In genomic region chr9:74777136-74777879, GRCh38 we compare ENCODE assay signal across 8 cellular contexts.
DNase-seq lines count a peak whose midpoint lies in the region; TF ChIP-seq lines count a peak whose summit lies in the region.
"Had no signal": no experiment of that assay in that cellular context is flagged by ENCODE, and none has a peak within 500 bp of the region (broad histone marks: within the 10 kb centered on the region; RNA-seq: fewer than 3 reads in every experiment).

No MANE protein-coding gene starts in this region.

- no peak overlapping the region for H2AFZ ChIP-seq in H9 (ENCODE audit: low read length)

- H3K4me3 ChIP-seq in GM12865 (ENCODE audit: low read depth, low read length) (no peak overlapping the region), liver (ENCODE audit: low read depth in 1 of 3, low read length in 3 of 3) (no peak overlapping the region)
- H3K4me3 ChIP-seq: skin epidermis had no signal

- no peak overlapping the region for H2BK120ac ChIP-seq in H9 (ENCODE audit: low read depth, low read length, poor library complexity, severe bottlenecking)

- no peak overlapping the region for H3K23ac ChIP-seq in H9 (ENCODE audit: insufficient read length, low read depth, low read length)

- TF ChIP-seq CTCF in GM12865 (IDR thresholded peaks at IDR 0.05; ENCODE audit: insufficient read depth, low read depth, low read length, missing control alignments) = peak; percentile 65
- peak; percentile 83 for TF ChIP-seq CTCF in H9 (conservative IDR thresholded peaks at IDR 0.05)
- peak; percentile 84 for TF ChIP-seq CTCF in liver (IDR thresholded peaks at IDR 0.05; ENCODE audit: low read depth, low read length, missing input control)

- H2BK5ac ChIP-seq in H9 (ENCODE audit: insufficient read length, low read length) = no peak overlapping the region

- no peak overlapping the region for H3K14ac ChIP-seq in H9 (ENCODE audit: insufficient read depth, low read length)

- no peak overlapping the region for H2BK15ac ChIP-seq in H9 (ENCODE audit: low read depth, low read length)

- no peaks in the 10 kb centered on the region for H3K27me3 Mint-ChIP-seq in H9 (ENCODE audit: low read depth)

- no peak overlapping the region for H3K27ac Mint-ChIP-seq in H9

- TF ChIP-seq RAD21 in liver (IDR thresholded peaks at IDR 0.05) = peak; percentile 78 to 80

- H3T11ph ChIP-seq in H9 (ENCODE audit: low read length) = no peak overlapping the region

- H3K4me1 Mint-ChIP-seq in H9 = peaks cover 0 to 6% of the 10 kb centered on the region in 2 experiments; a peak in 1 of 4 replicates

- H3K27me3 ChIP-seq in H9 (ENCODE audit: insufficient read depth, low read length) (no peaks in the 10 kb centered on the region), liver (ENCODE audit: control insufficient read depth in 4 of 4, insufficient read depth in 4 of 4, low read length in 3 of 4) (no peaks in the 10 kb centered on the region)

- no peaks in the 10 kb centered on the region for H3K79me2 ChIP-seq in H9 (ENCODE audit: insufficient read depth, low read length)

- H2BK20ac ChIP-seq in H9 (ENCODE audit: low read depth, low read length, poor library complexity, severe bottlenecking) = no peak overlapping the region

- H3K4ac ChIP-seq in H9 (ENCODE audit: low read depth, low read length) = no peak overlapping the region

- no peaks in the 10 kb centered on the region for H3K23me2 ChIP-seq in H9 (ENCODE audit: insufficient read length, low read depth, low read length, poor library complexity, severe bottlenecking)

- H2BK12ac ChIP-seq in H9 (ENCODE audit: insufficient read length, low read depth, low read length) = no peak overlapping the region

- no peaks in the 10 kb centered on the region for H3K36me3 ChIP-seq in liver (ENCODE audit: control insufficient read depth in 4 of 4, insufficient read depth in 3 of 4, low read depth in 1 of 4, low read length in 3 of 4)

- H3K36me3 Mint-ChIP-seq in H9 (ENCODE audit: insufficient read depth in 1 of 3, low read depth in 3 of 3) = no peaks in the 10 kb centered on the region

- H4K91ac ChIP-seq in H9 (ENCODE audit: insufficient read length, low read depth, low read length) = no peak overlapping the region

- H3K27ac ChIP-seq in H9 (ENCODE audit: insufficient read length, low read depth, low read length) (no peak overlapping the region), cingulate gyrus (ENCODE audit: low read depth, low read length) (peak overlapping the region; percentile 67), liver (ENCODE audit: low read depth in 1 of 2, low read length in 2 of 2) (no peak overlapping the region)
- H3K27ac ChIP-seq: skin epidermis had no signal

- H3K9me3 ChIP-seq in H9 (ENCODE audit: control insufficient read depth, low read depth, low read length) (no peaks in the 10 kb centered on the region), liver (ENCODE audit: control insufficient read depth in 4 of 4, low read length in 3 of 4) (no peaks in the 10 kb centered on the region)

- no peaks in the 10 kb centered on the region for H3K79me1 ChIP-seq in H9 (ENCODE audit: insufficient read depth, low read depth, low read length, poor library complexity, severe bottlenecking)

- H3K9me3 Mint-ChIP-seq in H9 = no peaks in the 10 kb centered on the region

- H3K4me1 ChIP-seq in H9 (ENCODE audit: insufficient read depth, low read length) (no peaks in the 10 kb centered on the region), liver (ENCODE audit: control insufficient read depth in 4 of 4, insufficient read depth in 4 of 4, low read length in 3 of 4) (no peaks in the 10 kb centered on the region)

- H4K8ac ChIP-seq in H9 (replicated peaks; ENCODE audit: insufficient read length, low read depth, low read length) = no peak overlapping the region

- no peak overlapping the region for H3K4me2 ChIP-seq in H9 (ENCODE audit: insufficient read depth, insufficient read length, low read length)

- no peak overlapping the region for H2AK5ac ChIP-seq in H9 (ENCODE audit: insufficient read length, low read length)

- no peak overlapping the region for H3K4me3 Mint-ChIP-seq in H9

- no CpG with 5 or more reads among the region's 8 CpGs for WGBS in H9 (ENCODE audit: extremely low coverage, insufficient read length, low lambda C conversion rate)
- WGBS in liver = 29% methylated on average over 8 of the region's 8 CpGs

- no peaks in the 10 kb centered on the region for H4K20me1 ChIP-seq in H9 (ENCODE audit: control insufficient read depth, insufficient read depth, insufficient read length)

- H3K56ac ChIP-seq in H9 (ENCODE audit: insufficient read length, low read depth, low read length) = no peak overlapping the region

- H3K18ac ChIP-seq in H9 (ENCODE audit: insufficient read length, low read depth, low read length) = no peak overlapping the region

- H3K9ac ChIP-seq in H9 (ENCODE audit: extremely low read depth, insufficient read length, low read length) (no peak overlapping the region), liver (ENCODE audit: low read depth in 1 of 2, low read length in 2 of 2) (no peak overlapping the region)

- DNase-seq in GM12865 (ENCODE audit: low read depth) = peak; percentile 68
- DNase-seq in H9 = peak; percentile 54
- DNase-seq in NCI-H1105 (lab: John Stamatoyannopoulos, UW) = peak; percentile 46
- DNase-seq in activated CD4-positive, alpha-beta T cell treated with anti-CD3 and anti-CD28 coated beads for 4 hours = peak; percentile 66 to 72
- DNase-seq in stimulated activated CD8-positive, alpha-beta memory T cell treated with anti-CD3 and anti-CD28 coated beads, Interleukin-15, amount 100 ng/mL, for 1 hour (ENCODE audit: low read depth) = peak; percentile 56

- H4K5ac ChIP-seq in H9 (ENCODE audit: insufficient read length, low read depth, low read length) = no peak overlapping the region

TF ChIP-seq in liver, 16 proteins besides CTCF, POLR2A, EP300 and RAD21:
- TF ChIP-seq MAX (IDR thresholded peaks at IDR 0.05) = no peak
- TF ChIP-seq HNF4A (conservative IDR thresholded peaks at IDR 0.05) = no peak
- no peak for TF ChIP-seq SP1 (IDR thresholded peaks at IDR 0.05)
- TF ChIP-seq EGR1 (IDR thresholded peaks at IDR 0.05; ENCODE audit: low read depth in 2 of 2) = no peak
- TF ChIP-seq HNF4G (IDR thresholded peaks at IDR 0.05) = no peak
- TF ChIP-seq GABPA (IDR thresholded peaks at IDR 0.05 in 1 of 2, conservative IDR thresholded peaks at IDR 0.05 in 1 of 2) = no peak
- TF ChIP-seq RXRA (IDR thresholded peaks at IDR 0.05) = no peak
- no peak for TF ChIP-seq REST (IDR thresholded peaks at IDR 0.05)
- no peak for TF ChIP-seq YY1 (IDR thresholded peaks at IDR 0.05)
- no peak for TF ChIP-seq TAF1 (conservative IDR thresholded peaks at IDR 0.05)
- TF ChIP-seq ZBTB33 (IDR thresholded peaks at IDR 0.05) = no peak
- no peak for TF ChIP-seq ATF3 (IDR thresholded peaks at IDR 0.05)
